ENCODE assay signal across 1 cellular context in the genomic region with DNA sequence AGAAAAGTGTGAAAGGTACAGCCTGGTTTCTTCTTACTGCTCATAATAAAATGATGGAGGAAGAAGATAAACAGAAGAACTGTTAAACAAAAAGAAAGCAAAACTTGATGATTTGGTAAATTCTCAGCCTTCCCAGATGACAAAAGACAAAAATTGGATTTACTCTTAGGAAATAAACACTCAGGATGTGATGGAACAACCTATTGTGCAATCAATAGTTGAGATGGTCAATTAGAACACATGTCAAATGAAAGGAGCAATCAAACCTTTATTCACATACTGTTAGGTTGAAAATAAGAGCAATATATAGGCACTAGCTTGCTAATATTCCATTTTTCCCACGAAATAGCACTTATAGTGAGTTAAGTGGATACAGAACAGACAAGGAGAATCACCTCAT.
TF ChIP-seq lines count a peak whose summit lies in the region.

No MANE protein-coding gene starts in this region.

TF ChIP-seq in GM23338, 12 proteins besides CTCF, POLR2A, EP300 and RAD21 (continued from another document):
- TF ChIP-seq, protein P1, sequence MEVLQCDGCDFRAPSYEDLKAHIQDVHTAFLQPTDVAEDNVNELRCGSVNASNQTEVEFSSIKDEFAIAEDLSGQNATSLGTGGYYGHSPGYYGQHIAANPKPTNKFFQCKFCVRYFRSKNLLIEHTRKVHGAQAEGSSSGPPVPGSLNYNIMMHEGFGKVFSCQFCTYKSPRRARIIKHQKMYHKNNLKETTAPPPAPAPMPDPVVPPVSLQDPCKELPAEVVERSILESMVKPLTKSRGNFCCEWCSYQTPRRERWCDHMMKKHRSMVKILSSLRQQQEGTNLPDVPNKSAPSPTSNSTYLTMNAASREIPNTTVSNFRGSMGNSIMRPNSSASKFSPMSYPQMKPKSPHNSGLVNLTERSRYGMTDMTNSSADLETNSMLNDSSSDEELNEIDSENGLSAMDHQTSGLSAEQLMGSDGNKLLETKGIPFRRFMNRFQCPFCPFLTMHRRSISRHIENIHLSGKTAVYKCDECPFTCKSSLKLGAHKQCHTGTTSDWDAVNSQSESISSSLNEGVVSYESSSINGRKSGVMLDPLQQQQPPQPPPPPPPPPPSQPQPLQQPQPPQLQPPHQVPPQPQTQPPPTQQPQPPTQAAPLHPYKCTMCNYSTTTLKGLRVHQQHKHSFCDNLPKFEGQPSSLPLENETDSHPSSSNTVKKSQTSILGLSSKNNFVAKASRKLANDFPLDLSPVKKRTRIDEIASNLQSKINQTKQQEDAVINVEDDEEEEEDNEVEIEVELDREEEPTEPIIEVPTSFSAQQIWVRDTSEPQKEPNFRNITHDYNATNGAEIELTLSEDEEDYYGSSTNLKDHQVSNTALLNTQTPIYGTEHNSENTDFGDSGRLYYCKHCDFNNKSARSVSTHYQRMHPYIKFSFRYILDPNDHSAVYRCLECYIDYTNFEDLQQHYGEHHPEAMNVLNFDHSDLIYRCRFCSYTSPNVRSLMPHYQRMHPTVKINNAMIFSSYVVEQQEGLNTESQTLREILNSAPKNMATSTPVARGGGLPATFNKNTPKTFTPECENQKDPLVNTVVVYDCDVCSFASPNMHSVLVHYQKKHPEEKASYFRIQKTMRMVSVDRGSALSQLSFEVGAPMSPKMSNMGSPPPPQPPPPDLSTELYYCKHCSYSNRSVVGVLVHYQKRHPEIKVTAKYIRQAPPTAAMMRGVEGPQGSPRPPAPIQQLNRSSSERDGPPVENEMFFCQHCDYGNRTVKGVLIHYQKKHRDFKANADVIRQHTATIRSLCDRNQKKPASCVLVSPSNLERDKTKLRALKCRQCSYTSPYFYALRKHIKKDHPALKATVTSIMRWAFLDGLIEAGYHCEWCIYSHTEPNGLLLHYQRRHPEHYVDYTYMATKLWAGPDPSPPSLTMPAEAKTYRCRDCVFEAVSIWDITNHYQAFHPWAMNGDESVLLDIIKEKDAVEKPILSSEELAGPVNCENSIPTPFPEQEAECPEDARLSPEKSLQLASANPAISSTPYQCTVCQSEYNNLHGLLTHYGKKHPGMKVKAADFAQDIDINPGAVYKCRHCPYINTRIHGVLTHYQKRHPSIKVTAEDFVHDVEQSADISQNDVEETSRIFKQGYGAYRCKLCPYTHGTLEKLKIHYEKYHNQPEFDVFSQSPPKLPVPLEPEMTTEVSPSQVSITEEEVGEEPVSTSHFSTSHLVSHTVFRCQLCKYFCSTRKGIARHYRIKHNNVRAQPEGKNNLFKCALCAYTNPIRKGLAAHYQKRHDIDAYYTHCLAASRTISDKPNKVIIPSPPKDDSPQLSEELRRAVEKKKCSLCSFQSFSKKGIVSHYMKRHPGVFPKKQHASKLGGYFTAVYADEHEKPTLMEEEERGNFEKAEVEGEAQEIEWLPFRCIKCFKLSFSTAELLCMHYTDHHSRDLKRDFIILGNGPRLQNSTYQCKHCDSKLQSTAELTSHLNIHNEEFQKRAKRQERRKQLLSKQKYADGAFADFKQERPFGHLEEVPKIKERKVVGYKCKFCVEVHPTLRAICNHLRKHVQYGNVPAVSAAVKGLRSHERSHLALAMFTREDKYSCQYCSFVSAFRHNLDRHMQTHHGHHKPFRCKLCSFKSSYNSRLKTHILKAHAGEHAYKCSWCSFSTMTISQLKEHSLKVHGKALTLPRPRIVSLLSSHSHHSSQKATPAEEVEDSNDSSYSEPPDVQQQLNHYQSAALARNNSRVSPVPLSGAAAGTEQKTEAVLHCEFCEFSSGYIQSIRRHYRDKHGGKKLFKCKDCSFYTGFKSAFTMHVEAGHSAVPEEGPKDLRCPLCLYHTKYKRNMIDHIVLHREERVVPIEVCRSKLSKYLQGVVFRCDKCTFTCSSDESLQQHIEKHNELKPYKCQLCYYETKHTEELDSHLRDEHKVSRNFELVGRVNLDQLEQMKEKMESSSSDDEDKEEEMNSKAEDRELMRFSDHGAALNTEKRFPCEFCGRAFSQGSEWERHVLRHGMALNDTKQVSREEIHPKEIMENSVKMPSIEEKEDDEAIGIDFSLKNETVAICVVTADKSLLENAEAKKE (CRISPR knock-in tag; IDR thresholded peaks at IDR 0.05), result no peak
- TF ChIP-seq ZNF114 (CRISPR knock-in tag; IDR thresholded peaks at IDR 0.05) (no peak), EZH2phosphoT487 (IDR thresholded peaks at IDR 0.05; ENCODE audit: unreplicated experiment) (no peak), NANOG (IDR thresholded peaks at IDR 0.05; ENCODE audit: borderline replicate concordance) (no peak), JUNB (IDR thresholded peaks at IDR 0.05; ENCODE audit: unreplicated experiment) (no peak), EZH2 (IDR thresholded peaks at IDR 0.05; ENCODE audit: low read depth, unreplicated experiment) (no peak)
TF ChIP-seq in GM23338: peak in this region for 0.
